Comparison of ENCODE assay signal across 8 cellular contexts in genomic region chr6:16334671-16335070, GRCh38.
DNase-seq lines count a peak whose midpoint lies in the region; ATAC-seq and TF ChIP-seq lines count a peak whose summit lies in the region.
"Had no signal": no experiment of that assay in that cellular context is flagged by ENCODE, and none has a peak within 500 bp of the region (broad histone marks: within the 10 kb centered on the region; RNA-seq: fewer than 3 reads in every experiment).

No MANE protein-coding gene starts in this region.

- ATAC-seq in IMR-90 (ENCODE audit: low read depth) = peak; percentile 53
- no peak for ATAC-seq in GM19035 (IDR thresholded peaks at IDR 0.05; ENCODE audit: unreplicated experiment)
- ATAC-seq in HG02981 (IDR thresholded peaks at IDR 0.05; ENCODE audit: unreplicated experiment) = no peak

- POLR2A ChIA-PET in IMR-90 (lab: Charles Lee; ENCODE audit: unreplicated experiment) = no interaction called here

- H3K18ac ChIP-seq in IMR-90 (ENCODE audit: low read depth, low read length) = peak overlapping the region; percentile 34; the same call in 1 of the 2 replicates

- TF ChIP-seq CTCF in IMR-90 (conservative IDR thresholded peaks at IDR 0.05; ENCODE audit: low read depth, low read length) (no peak), right atrium auricular region (IDR thresholded peaks at IDR 0.05) (no peak), tibial artery (IDR thresholded peaks at IDR 0.05) (no peak)

- WGBS in IMR-90 (ENCODE audit: extremely low coverage in 2 of 2, insufficient read length in 1 of 2), 2 experiments = 7% methylated on average over 2 of the region's 3 CpGs; no CpG with 5 or more reads in 1 of the 2 experiments

- H3K14ac ChIP-seq in IMR-90 (replicated peaks; ENCODE audit: low read depth, low read length) = peak overlapping the region; percentile 14

- peak overlapping the region; percentile 15 for H2AFZ ChIP-seq in IMR-90 (replicated peaks; ENCODE audit: low read length, poor library complexity)

- H3K9me3 ChIP-seq in IMR-90 (ENCODE audit: control insufficient read depth, insufficient read depth, low read length) (no peaks in the 10 kb centered on the region), right atrium auricular region (no peaks in the 10 kb centered on the region), tibial artery (no peaks in the 10 kb centered on the region), SJCRH30 (replicated peaks) (no peaks in the 10 kb centered on the region)

- peak overlapping the region; percentile 86 for H3K4ac ChIP-seq in IMR-90 (ENCODE audit: low read depth, low read length)

- in situ Hi-C loops in IMR-90 (cut with MboI; ENCODE audit: low sequenced_read_pairs) = loop anchor here (5.0 to 10.0 kb wide), 4 partner anchors 178 to 753 kb away; partner anchors contain the start of gene ATXN1

- H3K23ac ChIP-seq in IMR-90 (ENCODE audit: low read depth, low read length) = peak overlapping the region; percentile 54; the same call in 1 of the 2 replicates

- H4K5ac ChIP-seq in IMR-90 (ENCODE audit: low read depth, low read length) = no peak overlapping the region

- no peak overlapping the region for H3K9ac ChIP-seq in IMR-90 (ENCODE audit: low read depth, low read length)

- peak overlapping the region; percentile 78; the same call in 1 of the 3 replicates for H2BK15ac ChIP-seq in IMR-90 (ENCODE audit: low read depth, low read length)

- H3K27me3 ChIP-seq in IMR-90 (ENCODE audit: control insufficient read depth, insufficient read depth, low read length) = no peaks in the 10 kb centered on the region
- no peaks in the 10 kb centered on the region for H3K27me3 ChIP-seq in right atrium auricular region
- H3K27me3 ChIP-seq in tibial artery = no peaks in the 10 kb centered on the region
- H3K27me3 ChIP-seq in SJCRH30 = no peaks in the 10 kb centered on the region

- no peak for TF ChIP-seq RAD21 in IMR-90 (IDR thresholded peaks at IDR 0.05; ENCODE audit: low read length)

- dilution Hi-C loops in IMR-90 (cut with HindIII; ENCODE audit: low sequenced_read_pairs, unreplicated experiment) = no loop called here

- peak overlapping the region; percentile 33; the same call in 1 of the 2 replicates for H3K27ac ChIP-seq in IMR-90 (ENCODE audit: insufficient read depth, low read length)
- H3K27ac ChIP-seq in right atrium auricular region = peak overlapping the region in 1 of 2 donors; percentile 28
- H3K27ac ChIP-seq in tibial artery = peak overlapping the region in 1 of 2 donors; percentile 38
- H3K27ac ChIP-seq in SJCRH30 = no peak overlapping the region

- peak overlapping the region; percentile 45 for H3K56ac ChIP-seq in IMR-90 (ENCODE audit: extremely low read depth, insufficient read depth, low read length)

- BruUV-seq in IMR-90 (replicated peaks; lab: Mats Ljungman, UMichigan) = no TSS peak

- intact Hi-C loops in IMR-90 (cut with micrococcal nuclease) (loop anchor here (5.0 to 10.0 kb wide), 4 partner anchors 163 to 630 kb away; no protein-coding TSS in a partner anchor), tibial artery (cut with DNase I; ENCODE audit: low total_unique reads) (loop anchor here (5.0 to 10.0 kb wide), 4 partner anchors 73 to 630 kb away; partner anchors contain the start of gene ATXN1)

- H3K4me1 ChIP-seq in IMR-90 (ENCODE audit: control insufficient read depth, insufficient read depth, low read length) (peaks cover 25% of the 10 kb centered on the region), right atrium auricular region (peaks cover 0 to 71% of the 10 kb centered on the region in 2 donors), tibial artery (peaks cover 4 to 77% (median 58%) of the 10 kb centered on the region in 4 donors), SJCRH30 (peaks cover 5% of the 10 kb centered on the region)

- peak overlapping the region; percentile 89 for H4K91ac ChIP-seq in IMR-90 (ENCODE audit: insufficient read depth, low read depth, low read length)

- H3K36me3 ChIP-seq in IMR-90 (ENCODE audit: control insufficient read depth, insufficient read depth, low read length) = 0 out of 2 replicates have a peak, but pooled peaks cover under 1% of the 10 kb centered on the region
- no peaks in the 10 kb centered on the region for H3K36me3 ChIP-seq in right atrium auricular region
- no peaks in the 10 kb centered on the region for H3K36me3 ChIP-seq in tibial artery
- no peaks in the 10 kb centered on the region for H3K36me3 ChIP-seq in SJCRH30

- H3K4me2 ChIP-seq in IMR-90 (ENCODE audit: low read depth, low read length) = no peak overlapping the region

- peak overlapping the region; percentile 84 for H2BK20ac ChIP-seq in IMR-90 (ENCODE audit: low read depth, low read length)

- peak; percentile 94 for DNase-seq in IMR-90
- DNase-seq in amniotic epithelial cell (ENCODE audit: low read depth) = peak; percentile 97
- peak; percentile 79 for DNase-seq in right atrium auricular region (ENCODE audit: low spot score)
- DNase-seq in tibial artery = peak; percentile 88 to 89
- DNase-seq in SJCRH30 = no peak
- DNase-seq: NCI-H1436 treated with DMSO at 0.1 percent for 48 hours had no signal

- H3K9me1 ChIP-seq in IMR-90 (ENCODE audit: insufficient read depth, low read length) = peaks cover 33% of the 10 kb centered on the region

- peaks cover 4% of the 10 kb centered on the region; the same call in 1 of the 2 replicates for H4K20me1 ChIP-seq in IMR-90 (ENCODE audit: insufficient read depth, low read length)

- CTCF ChIA-PET in IMR-90 (lab: Yijun Ruan, JAX) = interaction anchor here (0.8 kb wide), 1 partner anchor 429 kb away, joined by 3 read pairs; no protein-coding TSS in a partner anchor

- H4K8ac ChIP-seq in IMR-90 (ENCODE audit: low read depth in 2 of 2, low read length in 2 of 2) = peak overlapping the region; percentile 4 to 35; a peak in 2 of 4 replicates

- H3K79me1 ChIP-seq in IMR-90 (ENCODE audit: low read depth in 1 of 2, low read length in 2 of 2) = peaks cover 2 to 31% of the 10 kb centered on the region in 2 experiments; a peak in 3 of 4 replicates

- H2AK5ac ChIP-seq in IMR-90 (ENCODE audit: low read depth, low read length) = peak overlapping the region; percentile 91

- H3K4me3 ChIP-seq in IMR-90 (ENCODE audit: insufficient read depth, low read depth, low read length) (no peak overlapping the region), right atrium auricular region (no peak overlapping the region), tibial artery (no peak overlapping the region), SJCRH30 (no peak overlapping the region)

- peak overlapping the region; percentile 68 for H2BK5ac ChIP-seq in IMR-90 (ENCODE audit: low read depth, low read length, poor library complexity, severe bottlenecking)

- peak overlapping the region; percentile 92 for H2BK120ac ChIP-seq in IMR-90 (ENCODE audit: low read depth, low read length)

- TF ChIP-seq POLR2A in IMR-90 (IDR thresholded peaks at IDR 0.05; ENCODE audit: low read depth, low read length) = no peak

- H2AK9ac ChIP-seq in IMR-90 (replicated peaks; ENCODE audit: low read depth, low read length, poor library complexity) = peak overlapping the region; percentile 57

TF ChIP-seq in IMR-90, 13 proteins besides CTCF, POLR2A, EP300 and RAD21:
- TF ChIP-seq CEBPB (IDR thresholded peaks at IDR 0.05; ENCODE audit: low read depth, low read length) = peak; percentile 100
- no peak for TF ChIP-seq ELK1 (IDR thresholded peaks at IDR 0.05; ENCODE audit: borderline replicate concordance, low read depth, low read length)
- TF ChIP-seq MAFK (IDR thresholded peaks at IDR 0.05; ENCODE audit: low read depth, low read length) = no peak; the same call in 1 of the 2 replicates
- peak; percentile 84 for TF ChIP-seq USF2 (IDR thresholded peaks at IDR 0.05; ENCODE audit: low read depth, low read length)
- TF ChIP-seq MXI1 (IDR thresholded peaks at IDR 0.05; ENCODE audit: borderline replicate concordance, low read depth, low read length) = peak; percentile 98
- TF ChIP-seq RFX5 (IDR thresholded peaks at IDR 0.05; ENCODE audit: low read depth, low read length) = no peak
- peak; percentile 95 for TF ChIP-seq BHLHE40 (IDR thresholded peaks at IDR 0.05; ENCODE audit: low read depth, low read length)
- no peak for TF ChIP-seq CHD1 (IDR thresholded peaks at IDR 0.05; ENCODE audit: low read depth, low read length)
- peak; percentile 83 for TF ChIP-seq FOS (IDR thresholded peaks at IDR 0.05; ENCODE audit: low read depth, low read length)
- TF ChIP-seq RCOR1 (IDR thresholded peaks at IDR 0.05; ENCODE audit: insufficient replicate concordance, low read length) = peak; percentile 74
- TF ChIP-seq NFE2L2 (IDR thresholded peaks at IDR 0.05; ENCODE audit: low read depth, low read length) = no peak
- TF ChIP-seq MAZ (IDR thresholded peaks at IDR 0.05; ENCODE audit: borderline replicate concordance, low read depth, low read length) = peak; percentile 91
- no peak for TF ChIP-seq SMC3 (IDR thresholded peaks at IDR 0.05; ENCODE audit: low read depth, low read length)

Comparison
In these comparisons a context has a peak if more than half of its experiments do, and no peak if none do; other contexts are left out.
1. DNase-seq: peak in IMR-90 (single experiment), amniotic epithelial cell (single experiment), right atrium auricular region (single experiment) and tibial artery (2 of 2); none in SJCRH30 (0 of 2).